In genomic region chr1:224707849-224708725, GRCh38 we compare ENCODE assay signal across 10 cellular contexts.
A peak's percentile ranks its signal among the peaks of the same experiment; 100 is the strongest.
DNase-seq lines count a peak whose midpoint lies in the region; ATAC-seq and TF ChIP-seq lines count a peak whose summit lies in the region.
"Had no signal": no experiment of that assay in that cellular context is flagged by ENCODE, and none has a peak within 500 bp of the region (broad histone marks: within the 10 kb centered on the region; RNA-seq: fewer than 3 reads in every experiment).

No MANE protein-coding gene starts in this region.

- H3K4me1 ChIP-seq in ACC112 (ENCODE audit: control insufficient read depth, insufficient read depth, low read length, unreplicated experiment) (peaks cover 24% of the 10 kb centered on the region), hepatocyte (ENCODE audit: insufficient read depth) (peaks cover 6% of the 10 kb centered on the region)
- H3K4me1 ChIP-seq: pancreas had no signal

- no peaks in the 10 kb centered on the region for H3K9me3 Mint-ChIP-seq in activated T-helper 17 cell treated with anti-CD3 and anti-CD28 coated beads, Interleukin-2, amount 50 U/mL, for 72 hours

- peak overlapping the region; percentile 24 for H3K4me3 Mint-ChIP-seq in activated T-helper 17 cell treated with anti-CD3 and anti-CD28 coated beads, Interleukin-2, amount 50 U/mL, for 72 hours

- peaks cover 11% of the 10 kb centered on the region for H3K4me1 Mint-ChIP-seq in activated T-helper 17 cell treated with anti-CD3 and anti-CD28 coated beads, Interleukin-2, amount 50 U/mL, for 72 hours

- H2AFZ ChIP-seq in ACC112 (ENCODE audit: low read length, unreplicated experiment) (peak overlapping the region; percentile 11), hepatocyte (no peak overlapping the region)

- no peaks in the 10 kb centered on the region for H3K9me2 ChIP-seq in hepatocyte (replicated peaks; ENCODE audit: insufficient read depth)

- no peak overlapping the region for H3K4me2 ChIP-seq in hepatocyte

- WGBS in hepatocyte (ENCODE audit: low lambda C conversion rate, missing lambda C conversion rate), result 85% methylated on average over 7 of the region's 7 CpGs

- TF ChIP-seq CTCF in hepatocyte (IDR thresholded peaks at IDR 0.05; ENCODE audit: poor library complexity), result no peak

- peak overlapping the region; percentile 55 for H3K27ac Mint-ChIP-seq in activated T-helper 17 cell treated with anti-CD3 and anti-CD28 coated beads, Interleukin-2, amount 50 U/mL, for 72 hours

- ATAC-seq in activated T-helper 17 cell treated with anti-CD3 and anti-CD28 coated beads, Interleukin-2, amount 50 U/mL, for 72 hours (replicated peaks), result peak; percentile 80

- H3K27ac ChIP-seq in ACC112 (ENCODE audit: low read depth, low read length) (peak overlapping the region; percentile 90), hepatocyte (no peak overlapping the region)
- H3K27ac ChIP-seq: C4-2B, pancreas had no signal

- H4K20me1 ChIP-seq in hepatocyte (ENCODE audit: insufficient read depth, poor library complexity, severe bottlenecking), result no peaks in the 10 kb centered on the region

- DNase-seq in HCEC 1CT (peak; percentile 82), hepatocyte (ENCODE audit: low spot score) (peak; percentile 21), retina (no peak), NCI-H1417 treated with DMSO at 0.1 percent for 48 hours (lab: John Stamatoyannopoulos, UW) (no peak), activated T-cell treated with anti-CD3 and anti-CD28 coated beads for 4 hours (no peak)
- no peak for DNase-seq in activated CD4-positive, alpha-beta T cell treated with anti-CD3 and anti-CD28 coated beads for 4 hours
- DNase-seq: pancreas had no signal

- peaks cover 8% of the 10 kb centered on the region for H3K27me3 Mint-ChIP-seq in activated T-helper 17 cell treated with anti-CD3 and anti-CD28 coated beads, Interleukin-2, amount 50 U/mL, for 72 hours

- H3K36me3 ChIP-seq in ACC112 (ENCODE audit: insufficient read depth, low read length) (no peaks in the 10 kb centered on the region), hepatocyte (replicated peaks; ENCODE audit: insufficient read depth, low read depth) (no peaks in the 10 kb centered on the region)
- H3K36me3 ChIP-seq: pancreas had no signal

- H3K27me3 ChIP-seq in ACC112 (ENCODE audit: insufficient read depth, low read length), result no peaks in the 10 kb centered on the region
- no peaks in the 10 kb centered on the region for H3K27me3 ChIP-seq in hepatocyte
- H3K27me3 ChIP-seq: pancreas had no signal

- no peak overlapping the region for H3K4me3 ChIP-seq in ACC112 (ENCODE audit: low read depth, low read length)
- no peak overlapping the region for H3K4me3 ChIP-seq in hepatocyte
- H3K4me3 ChIP-seq: pancreas had no signal

- H3K79me2 ChIP-seq in ACC112 (ENCODE audit: control insufficient read depth, insufficient read depth, low read length, unreplicated experiment) (no peaks in the 10 kb centered on the region), hepatocyte (no peaks in the 10 kb centered on the region)

- H3K36me3 Mint-ChIP-seq in activated T-helper 17 cell treated with anti-CD3 and anti-CD28 coated beads, Interleukin-2, amount 50 U/mL, for 72 hours (ENCODE audit: low read depth), result no peaks in the 10 kb centered on the region

- H3K9me3 ChIP-seq in hepatocyte (ENCODE audit: low read depth), result no peaks in the 10 kb centered on the region
- H3K9me3 ChIP-seq: pancreas had no signal

Comparison
In these comparisons a context has a peak if more than half of its experiments do, and no peak if none do; other contexts are left out.
1. DNase-seq: peak in HCEC 1CT (single experiment) and hepatocyte (single experiment); none in retina (single experiment), NCI-H1417 treated with DMSO at 0.1 percent for 48 hours (single experiment), activated CD4-positive, alpha-beta T cell treated with anti-CD3 and anti-CD28 coated beads for 4 hours (0 of 2) and activated T-cell treated with anti-CD3 and anti-CD28 coated beads for 4 hours (single experiment).